In genomic region chr10:48594371-48594770, GRCh38 we compare ENCODE assay signal across 1 cellular context.
TF ChIP-seq lines count a peak whose summit lies in the region.

No MANE protein-coding gene starts in this region.

TF ChIP-seq in GM12878, 131 proteins besides CTCF, POLR2A, EP300 and RAD21:
- TF ChIP-seq RAD51 (IDR thresholded peaks at IDR 0.05) = no peak
- 0 out of 2 replicates have a peak, but pooled peaks have one; percentile 22 for TF ChIP-seq IKZF1 (conservative IDR thresholded peaks at IDR 0.05)
TF ChIP-seq in GM12878: peak in this region for 1.
